ENCODE assay signal across 10 cellular contexts in genomic region chr4:11427201-11427996, GRCh38. TPM values are rescaled to one million over a fixed set of nuclear protein-coding genes. Genes with fewer than 3 reads are reported as not detected.
DNase-seq lines count a peak whose midpoint lies in the region; ATAC-seq and TF ChIP-seq lines count a peak whose summit lies in the region.
"Had no signal": no experiment of that assay in that cellular context is flagged by ENCODE, and none has a peak within 500 bp of the region (broad histone marks: within the 10 kb centered on the region; RNA-seq: fewer than 3 reads in every experiment).

No MANE protein-coding gene starts in this region.

- H3K9me2 ChIP-seq in PC-9 (ENCODE audit: insufficient read depth): no peaks in the 10 kb centered on the region

- BruUV-seq in PC-9 (replicated peaks; lab: Mats Ljungman, UMichigan): TSS peak; percentile 33

- H3K9ac ChIP-seq in fibroblast of lung (ENCODE audit: insufficient read depth, low read length) (no peak overlapping the region), neural progenitor cell (no peak overlapping the region)

- H3K36me3 ChIP-seq in CD4-positive, CD25-positive, alpha-beta regulatory T cell (ENCODE audit: control insufficient read depth, insufficient read depth, low read length): no peaks in the 10 kb centered on the region
- 0 out of 2 replicates have a peak, but pooled peaks cover 5% of the 10 kb centered on the region for H3K36me3 ChIP-seq in PC-9 (ENCODE audit: low read depth)
- H3K36me3 ChIP-seq in fibroblast of lung (ENCODE audit: control insufficient read depth, insufficient read depth, low read length): no peaks in the 10 kb centered on the region
- no peaks in the 10 kb centered on the region for H3K36me3 ChIP-seq in neural progenitor cell
- H3K36me3 ChIP-seq: adrenal gland had no signal

- TF ChIP-seq CTCF in PC-9 (conservative IDR thresholded peaks at IDR 0.05) (no peak), fibroblast of lung (conservative IDR thresholded peaks at IDR 0.05 in 1 of 2, IDR thresholded peaks at IDR 0.05 in 1 of 2; ENCODE audit: low read depth in 1 of 2, low read length in 2 of 2) (no peak), neural progenitor cell (IDR thresholded peaks at IDR 0.05) (no peak)

- CTCF ChIA-PET in PC-9 (lab: Charles Lee): no interaction called here

- DNase-seq in CD4-positive, CD25-positive, alpha-beta regulatory T cell: no peak
- DNase-seq in PC-9 (no peak), fibroblast of lung (ENCODE audit: low read depth in 2 of 2) (peak; percentile 3 to 7), neural progenitor cell (ENCODE audit: low spot score) (peak; percentile 32), GM19238 (ENCODE audit: insufficient read length, low spot score) (no peak), kidney tubule cell (ENCODE audit: low spot score) (no peak), MV-4-11 (lab: John Stamatoyannopoulos, UW) (no peak)
- DNase-seq: adrenal gland, EL had no signal

- no peaks in the 10 kb centered on the region for H3K9me3 Mint-ChIP-seq in CD4-positive, CD25-positive, alpha-beta regulatory T cell
- H3K9me3 Mint-ChIP-seq in neural progenitor cell: no peaks in the 10 kb centered on the region

- H3K27ac ChIP-seq in CD4-positive, CD25-positive, alpha-beta regulatory T cell (ENCODE audit: insufficient read depth, low read length, poor library complexity, severe bottlenecking): no peak overlapping the region
- H3K27ac ChIP-seq in PC-9 (no peak overlapping the region), fibroblast of lung (ENCODE audit: insufficient read depth, low read length) (no peak overlapping the region), neural progenitor cell (no peak overlapping the region)

- H3K79me2 ChIP-seq in PC-9 (ENCODE audit: low read depth): peaks cover 79% of the 10 kb centered on the region
- no peaks in the 10 kb centered on the region for H3K79me2 ChIP-seq in fibroblast of lung (ENCODE audit: control insufficient read depth, insufficient read depth, low read length)
- no peaks in the 10 kb centered on the region for H3K79me2 ChIP-seq in neural progenitor cell (ENCODE audit: low read depth)

- peaks cover 20% of the 10 kb centered on the region for H3K4me1 ChIP-seq in CD4-positive, CD25-positive, alpha-beta regulatory T cell (ENCODE audit: control insufficient read depth, insufficient read depth, low read length, poor library complexity, severe bottlenecking)
- H3K4me1 ChIP-seq in PC-9 (replicated peaks; ENCODE audit: insufficient read depth) (peaks cover 27% of the 10 kb centered on the region), fibroblast of lung (ENCODE audit: control insufficient read depth, extremely low read depth, insufficient read depth, low read length) (no peaks in the 10 kb centered on the region), neural progenitor cell (peaks cover 16% of the 10 kb centered on the region)

- H3K27ac Mint-ChIP-seq in CD4-positive, CD25-positive, alpha-beta regulatory T cell: peak overlapping the region in 1 of 3 donors; percentile 48
- no peak overlapping the region for H3K27ac Mint-ChIP-seq in neural progenitor cell

- H3K4me3 ChIP-seq in CD4-positive, CD25-positive, alpha-beta regulatory T cell (ENCODE audit: low read depth, low read length): no peak overlapping the region
- H3K4me3 ChIP-seq in PC-9: peak overlapping the region; percentile 89
- H3K4me3 ChIP-seq in fibroblast of lung (replicated peaks in 1 of 4; ENCODE audit: control extremely low read depth in 1 of 4, insufficient read depth in 1 of 4, low read depth in 3 of 4, low read length in 4 of 4): peak overlapping the region in 1 of 4 experiments; percentile 8
- H3K4me3 ChIP-seq in neural progenitor cell: peak overlapping the region; percentile 65

- peaks cover 0 to 18% (median 7%) of the 10 kb centered on the region in 4 donors for H3K4me1 Mint-ChIP-seq in CD4-positive, CD25-positive, alpha-beta regulatory T cell
- peaks cover 22% of the 10 kb centered on the region for H3K4me1 Mint-ChIP-seq in neural progenitor cell

- H3K27me3 ChIP-seq in CD4-positive, CD25-positive, alpha-beta regulatory T cell (ENCODE audit: control insufficient read depth, insufficient read depth, low read length): peaks cover 7% of the 10 kb centered on the region
- H3K27me3 ChIP-seq in PC-9 (ENCODE audit: insufficient read depth, low read depth) (no peaks in the 10 kb centered on the region), fibroblast of lung (ENCODE audit: control insufficient read depth, insufficient read depth, low read length) (peaks cover 9% of the 10 kb centered on the region), neural progenitor cell (peaks cover 75% of the 10 kb centered on the region)
- H3K27me3 ChIP-seq: adrenal gland had no signal

- H4K20me1 ChIP-seq in PC-9 (ENCODE audit: insufficient read depth): peaks cover 7% of the 10 kb centered on the region; the same call in 1 of the 2 replicates
- no peaks in the 10 kb centered on the region for H4K20me1 ChIP-seq in fibroblast of lung (ENCODE audit: control insufficient read depth, extremely low read depth, insufficient read depth, low read length)
- peaks cover 18% of the 10 kb centered on the region for H4K20me1 ChIP-seq in neural progenitor cell (ENCODE audit: low read depth)

- no peak for ATAC-seq in CD4-positive, CD25-positive, alpha-beta regulatory T cell (ENCODE audit: low read depth in 2 of 2)
- ATAC-seq in GM18907 (IDR thresholded peaks at IDR 0.05; ENCODE audit: unreplicated experiment): no peak

- H3F3A ChIP-seq in PC-9 (ENCODE audit: insufficient read depth, low read depth): no peaks in the 10 kb centered on the region
- H3F3A ChIP-seq in neural progenitor cell (ENCODE audit: low read depth): no peaks in the 10 kb centered on the region

- H3K27me3 Mint-ChIP-seq in CD4-positive, CD25-positive, alpha-beta regulatory T cell: peaks cover 56% of the 10 kb centered on the region
- H3K27me3 Mint-ChIP-seq in neural progenitor cell (ENCODE audit: insufficient read depth, low read depth): peaks cover 28% of the 10 kb centered on the region

- peak overlapping the region; percentile 69 to 81 (median 74) for H3K4me3 Mint-ChIP-seq in CD4-positive, CD25-positive, alpha-beta regulatory T cell
- peak overlapping the region; percentile 87 for H3K4me3 Mint-ChIP-seq in neural progenitor cell

- H3K9me3 ChIP-seq in CD4-positive, CD25-positive, alpha-beta regulatory T cell (ENCODE audit: control insufficient read depth in 2 of 2, low read length in 2 of 2): no peaks in the 10 kb centered on the region
- H3K9me3 ChIP-seq in PC-9 (ENCODE audit: insufficient read depth, low read depth): no peaks in the 10 kb centered on the region
- H3K9me3 ChIP-seq in fibroblast of lung (ENCODE audit: control insufficient read depth, insufficient read depth, low read depth, low read length): no peaks in the 10 kb centered on the region
- no peaks in the 10 kb centered on the region for H3K9me3 ChIP-seq in neural progenitor cell (ENCODE audit: low read depth)
- H3K9me3 ChIP-seq: adrenal gland had no signal

- intact Hi-C loops in PC-9 (cut with micrococcal nuclease; ENCODE audit: unreplicated experiment): loop anchor here (5.0 kb wide), 2 partner anchors 40 to 845 kb away; no protein-coding TSS in a partner anchor

- H3K4me2 ChIP-seq in PC-9 (peak overlapping the region; percentile 79), fibroblast of lung (ENCODE audit: extremely low read depth, insufficient read depth, low read length) (peak overlapping the region; percentile 44), neural progenitor cell (peak overlapping the region; percentile 94)

- H2AFZ ChIP-seq in PC-9 (0 out of 2 replicates have a peak overlapping the region, but pooled peaks have one; percentile 95), fibroblast of lung (ENCODE audit: low read length) (no peak overlapping the region), neural progenitor cell (replicated peaks) (peak overlapping the region; percentile 83)

- POLR2A ChIA-PET in PC-9 (lab: Charles Lee; ENCODE audit: unreplicated experiment): no interaction called here

- no peaks in the 10 kb centered on the region for H3K36me3 Mint-ChIP-seq in CD4-positive, CD25-positive, alpha-beta regulatory T cell
- H3K36me3 Mint-ChIP-seq in neural progenitor cell: no peaks in the 10 kb centered on the region

RNA-seq across cellular contexts. Expression of gene HS3ST1, which starts 1.3 kb away (rescaled TPM):
- not detected for total RNA-seq in CD4-positive, CD25-positive, alpha-beta regulatory T cell
- polyA plus RNA-seq in CD4-positive, CD25-positive, alpha-beta regulatory T cell: under 1 TPM in 1 of 4 donors, not detected in 3; 0.08 TPM
- total RNA-seq in PC-9 (2021) (12.3 and 12.8 TPM in 2 replicates), fibroblast of lung (not detected in 2 replicates), neural progenitor cell (ENCODE audit: low replicate concordance) (not detected in 2 replicates)
- polyA plus RNA-seq in fibroblast of lung: 0.01 TPM in 2 replicates
- not detected in 2 replicates for polyA plus RNA-seq in fibroblast of lung (2012)
- polyA minus RNA-seq in fibroblast of lung (ENCODE audit: low replicate concordance): not detected in 2 replicates

Comparison
In these comparisons a context has a peak if more than half of its experiments do, and no peak if none do; other contexts are left out.
1. DNase-seq: peak in fibroblast of lung (2 of 2) and neural progenitor cell (single experiment); none in CD4-positive, CD25-positive, alpha-beta regulatory T cell (0 of 3), PC-9 (0 of 2), GM19238 (single experiment), kidney tubule cell (single experiment) and MV-4-11 (single experiment).
2. H3K4me2 ChIP-seq: peak in every context shown above with its lines; median percentile 94 in neural progenitor cell; 79 in PC-9; 44 in fibroblast of lung.
3. RNA of gene HS3ST1, which starts 1.3 kb away (total RNA-seq): 12.3 to 12.8 TPM in PC-9; not detected in CD4-positive, CD25-positive, alpha-beta regulatory T cell (single experiment), not detected in fibroblast of lung and not detected in neural progenitor cell; every median in the first group is over 10 times any median in the second.